Comparison of ENCODE assay signal across 1 cellular context in the genomic region with DNA sequence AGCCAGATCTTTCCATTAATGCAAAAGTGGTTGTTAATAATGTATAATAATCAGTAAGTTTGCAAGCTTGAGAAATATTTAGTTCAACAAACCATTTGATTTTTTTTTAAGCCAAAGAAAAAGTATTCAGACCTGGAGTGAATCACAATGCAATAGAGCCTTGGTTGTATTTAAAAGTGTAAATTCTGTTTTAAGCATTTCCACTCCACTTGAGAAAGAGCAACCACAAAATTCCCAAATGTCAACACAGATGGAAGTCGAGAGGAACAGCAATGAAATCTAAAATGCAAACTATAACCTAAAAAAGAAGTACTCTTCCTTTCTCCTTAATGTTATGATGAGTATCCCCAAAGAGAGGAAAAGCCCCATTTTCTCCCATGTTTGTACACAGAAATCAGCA.
TF ChIP-seq lines count a peak whose summit lies in the region.

No MANE protein-coding gene starts in this region.

TF ChIP-seq in A549, 52 proteins besides CTCF, POLR2A, EP300 and RAD21 (continued from another document):
- TF ChIP-seq BHLHE40 (IDR thresholded peaks at IDR 0.05; ENCODE audit: low read depth, low read length): no peak
- TF ChIP-seq HOXA7 (CRISPR knock-in tag; IDR thresholded peaks at IDR 0.05): no peak
- TF ChIP-seq FOSB (CRISPR knock-in tag; IDR thresholded peaks at IDR 0.05): no peak
- TF ChIP-seq HEYL (CRISPR knock-in tag; IDR thresholded peaks at IDR 0.05): no peak
- TF ChIP-seq, protein P1, sequence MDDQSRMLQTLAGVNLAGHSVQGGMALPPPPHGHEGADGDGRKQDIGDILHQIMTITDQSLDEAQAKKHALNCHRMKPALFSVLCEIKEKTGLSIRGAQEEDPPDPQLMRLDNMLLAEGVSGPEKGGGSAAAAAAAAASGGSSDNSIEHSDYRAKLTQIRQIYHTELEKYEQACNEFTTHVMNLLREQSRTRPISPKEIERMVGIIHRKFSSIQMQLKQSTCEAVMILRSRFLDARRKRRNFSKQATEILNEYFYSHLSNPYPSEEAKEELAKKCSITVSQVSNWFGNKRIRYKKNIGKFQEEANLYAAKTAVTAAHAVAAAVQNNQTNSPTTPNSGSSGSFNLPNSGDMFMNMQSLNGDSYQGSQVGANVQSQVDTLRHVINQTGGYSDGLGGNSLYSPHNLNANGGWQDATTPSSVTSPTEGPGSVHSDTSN (IDR thresholded peaks at IDR 0.05): no peak
- no peak for TF ChIP-seq JUN (IDR thresholded peaks at IDR 0.05)
- TF ChIP-seq HOXB5 (CRISPR knock-in tag; IDR thresholded peaks at IDR 0.05): no peak
- TF ChIP-seq CBX8 (IDR thresholded peaks at IDR 0.05): no peak
- no peak for TF ChIP-seq POLR2AphosphoS2 (conservative IDR thresholded peaks at IDR 0.05; ENCODE audit: low read length)
- no peak for TF ChIP-seq CHD2 (IDR thresholded peaks at IDR 0.05; ENCODE audit: low read length, partially characterized antibody)
- no peak for TF ChIP-seq CHD4 (IDR thresholded peaks at IDR 0.05; ENCODE audit: borderline replicate concordance)
- TF ChIP-seq EHMT2 (IDR thresholded peaks at IDR 0.05; ENCODE audit: low read depth): no peak
- TF ChIP-seq, protein P2, sequence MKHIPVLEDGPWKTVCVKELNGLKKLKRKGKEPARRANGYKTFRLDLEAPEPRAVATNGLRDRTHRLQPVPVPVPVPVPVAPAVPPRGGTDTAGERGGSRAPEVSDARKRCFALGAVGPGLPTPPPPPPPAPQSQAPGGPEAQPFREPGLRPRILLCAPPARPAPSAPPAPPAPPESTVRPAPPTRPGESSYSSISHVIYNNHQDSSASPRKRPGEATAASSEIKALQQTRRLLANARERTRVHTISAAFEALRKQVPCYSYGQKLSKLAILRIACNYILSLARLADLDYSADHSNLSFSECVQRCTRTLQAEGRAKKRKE (CRISPR knock-in tag; IDR thresholded peaks at IDR 0.05; ENCODE audit: low read depth): no peak
- no peak for TF ChIP-seq MAZ (IDR thresholded peaks at IDR 0.05; ENCODE audit: borderline replicate concordance, low read depth, low read length)
- TF ChIP-seq, protein P3, sequence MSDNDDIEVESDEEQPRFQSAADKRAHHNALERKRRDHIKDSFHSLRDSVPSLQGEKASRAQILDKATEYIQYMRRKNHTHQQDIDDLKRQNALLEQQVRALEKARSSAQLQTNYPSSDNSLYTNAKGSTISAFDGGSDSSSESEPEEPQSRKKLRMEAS (IDR thresholded peaks at IDR 0.05): no peak
